In the genomic region with DNA sequence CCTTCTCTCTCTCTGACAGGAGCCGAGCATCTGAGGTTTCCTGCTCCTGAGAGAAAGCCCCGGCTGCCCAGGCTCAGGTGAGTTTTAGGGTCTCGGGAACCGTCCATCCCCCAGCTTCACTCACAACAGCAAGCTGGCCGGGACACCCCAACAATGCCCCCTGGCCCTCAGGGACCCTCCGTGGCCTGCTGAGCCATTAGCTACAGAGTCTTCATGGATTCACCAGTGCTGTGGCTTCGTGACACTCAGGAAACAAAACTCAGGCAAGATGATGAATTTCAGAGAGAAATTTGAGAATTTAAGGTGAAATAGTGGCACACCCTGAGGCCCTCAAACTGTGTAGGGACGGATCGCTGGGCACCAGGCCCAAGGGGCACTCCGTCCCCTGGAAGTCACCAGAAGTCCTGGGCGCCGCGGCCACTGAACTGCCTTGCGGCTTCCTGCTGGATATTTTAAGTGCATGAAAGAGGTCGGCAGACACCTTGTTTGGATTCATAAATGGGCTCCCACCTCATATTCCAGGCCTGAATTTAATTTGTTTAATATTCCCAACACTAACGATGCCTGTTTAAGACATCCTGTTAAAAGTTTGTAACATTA, we compare ENCODE assay signal across 20 cellular contexts.
"Had no signal": no experiment of that assay in that cellular context is flagged by ENCODE, and none has a peak within 500 bp of the region (broad histone marks: within the 10 kb centered on the region; RNA-seq: fewer than 3 reads in every experiment).

No MANE protein-coding gene starts in this region.

- DNase-seq: heart right ventricle; kidney glomerular epithelial cell; left cardiac atrium; lower lobe of right lung; mammary epithelial cell; mesenchymal stem cell; naive thymus-derived CD4-positive, alpha-beta T cell; pancreas; retina; right cardiac atrium; stimulated activated CD4-positive, alpha-beta T cell treated with anti-CD3 and anti-CD28 coated beads, Interleukin-4, amount 100 ng/mL, for 24 hours; stimulated activated naive CD4-positive, alpha-beta T cell; tibial artery; trophoblast cell; upper lobe of right lung had no signal

- H3K27ac ChIP-seq: heart right ventricle, hepatocyte, lower lobe of right lung, pancreas, prostate gland, skin epidermis, suprapubic skin, thoracic aorta, tibial artery, upper lobe of right lung had no signal

- H3K9me3 ChIP-seq: pancreas, prostate gland, suprapubic skin, thoracic aorta, upper lobe of right lung had no signal

- H3K36me3 ChIP-seq: heart right ventricle, lower lobe of right lung, pancreas, prostate gland, suprapubic skin, thoracic aorta, tibial artery, upper lobe of right lung had no signal

- H3K27me3 ChIP-seq: hepatocyte, suprapubic skin had no signal

- H3K4me1 ChIP-seq: heart right ventricle, lower lobe of right lung, pancreas, prostate gland, suprapubic skin, tibial artery, upper lobe of right lung had no signal

- H3K4me3 ChIP-seq: heart right ventricle, hepatocyte, lower lobe of right lung, pancreas, prostate gland, skin epidermis, suprapubic skin, thoracic aorta, tibial artery, upper lobe of right lung had no signal
